Comparison of ENCODE assay signal across 8 cellular contexts in the genomic region with DNA sequence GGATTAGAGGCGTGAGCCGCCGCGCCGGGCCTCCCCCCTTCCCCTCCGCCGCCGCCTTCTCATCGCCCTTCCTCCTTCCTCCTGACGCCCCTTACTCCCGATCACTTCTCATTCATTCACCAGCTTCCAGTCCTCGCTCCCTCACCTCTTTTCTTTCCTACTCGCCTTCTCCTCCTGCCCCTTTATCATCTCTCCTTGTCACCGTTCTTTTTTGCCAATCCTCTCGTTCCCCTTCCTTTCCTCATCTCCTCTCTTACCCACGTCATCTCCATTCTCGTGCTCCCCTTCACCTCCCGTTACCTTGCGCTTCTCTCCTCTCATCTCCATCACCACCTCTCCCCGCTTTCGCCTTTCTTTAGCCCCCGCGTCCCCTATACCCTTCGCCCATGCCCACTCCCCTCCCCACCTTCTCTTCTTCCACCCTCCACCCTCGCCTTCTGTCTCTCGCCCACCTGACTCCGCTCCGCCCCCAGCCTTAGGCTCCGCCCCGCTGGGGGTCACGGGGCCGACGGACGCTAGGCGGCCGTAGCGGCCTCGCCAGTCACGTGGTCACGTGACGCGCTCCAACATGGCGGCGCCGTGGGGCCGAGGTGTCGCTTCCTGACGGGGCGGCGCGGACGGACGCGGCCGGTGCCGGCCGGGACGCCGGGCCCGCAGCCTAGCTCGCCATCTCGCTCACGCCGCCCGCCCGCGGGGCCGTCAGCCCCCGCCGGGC. TPM values are rescaled to one million over a fixed set of nuclear protein-coding genes. Genes with fewer than 3 reads are reported as not detected.
DNase-seq lines count a peak whose midpoint lies in the region; ATAC-seq, FAIRE-seq and TF ChIP-seq lines count a peak whose summit lies in the region.

A gene (plus strand): TSS at position 544 of the 715 bp plus-strand sequence. CDS start 179 bp downstream, outside the sequence.

- H3K27ac ChIP-seq in keratinocyte (ENCODE audit: control insufficient read depth, insufficient read depth, low read length): peak within 1 kb of the TSS; percentile 86

- no peaks in the 10 kb centered on the region for H3K9me3 ChIP-seq in keratinocyte (ENCODE audit: control insufficient read depth, low read depth, low read length)

- no peak for FAIRE-seq in keratinocyte (lab: Jason Lieb, UNC)

- DNase-seq in AG09309 (ENCODE audit: low read depth) (no peak), NCI-H460 (ENCODE audit: extremely low read depth, low read depth) (peak; percentile 89), cerebellar cortex (ENCODE audit: low spot score) (peak; percentile 90), keratinocyte (ENCODE audit: low read depth, low spot score) (no peak)
- peak; percentile 97 for DNase-seq in activated CD4-positive, CD25-positive, alpha-beta regulatory T cell treated with anti-CD3 and anti-CD28 coated beads, Interleukin-2, amount 50 U/mL, for 72 hours
- peak; percentile 83 to 90 (median 86) for DNase-seq in stimulated activated CD4-positive, alpha-beta T cell treated with anti-CD3 and anti-CD28 coated beads, Interleukin-12 subunit alpha, Interleukin-12 subunit beta, amount 100 ng/mL, for 48 hours (ENCODE audit: low read depth in 2 of 3, low spot score in 1 of 3)

- H3K79me2 ChIP-seq in keratinocyte (ENCODE audit: control insufficient read depth, insufficient read depth, low read length): peaks cover 45% of the 10 kb centered on the region

- H3K4me1 ChIP-seq in keratinocyte (ENCODE audit: control insufficient read depth, extremely low read depth, insufficient read depth, low read length): peaks cover 19% of the 10 kb centered on the region

- TF ChIP-seq CTCF in AG09309 (IDR thresholded peaks at IDR 0.05; ENCODE audit: control insufficient read depth, insufficient read depth, low read depth, low read length, missing control alignments) (no peak), keratinocyte (optimal IDR thresholded peaks at IDR 0.05 in 1 of 3, IDR thresholded peaks at IDR 0.05 in 1 of 3, conservative IDR thresholded peaks at IDR 0.05 in 1 of 3; ENCODE audit: extremely low read depth in 1 of 3, insufficient read depth in 2 of 3, low read length in 3 of 3) (peak in 1 of 3 experiments; percentile 28)

- peak; percentile 83 for ATAC-seq in GM19025 (IDR thresholded peaks at IDR 0.05; ENCODE audit: low read depth, unreplicated experiment)
- ATAC-seq in HG03342 (IDR thresholded peaks at IDR 0.05; ENCODE audit: unreplicated experiment): peak; percentile 76

- peak within 1 kb of the TSS; percentile 87 for H3K9ac ChIP-seq in keratinocyte (ENCODE audit: control insufficient read depth, extremely low read depth, insufficient read depth, low read length)

- H3K27me3 ChIP-seq in keratinocyte (ENCODE audit: control insufficient read depth, extremely low read depth, insufficient read depth, low read length): no peaks in the 10 kb centered on the region

- no peaks in the 10 kb centered on the region for H3K9me1 ChIP-seq in keratinocyte (ENCODE audit: control insufficient read depth, extremely low read depth, insufficient read depth, low read length)

- H2AFZ ChIP-seq in keratinocyte (ENCODE audit: control insufficient read depth, low read length): peak within 1 kb of the TSS; percentile 98

- H3K4me3 ChIP-seq in AG09309 (ENCODE audit: control insufficient read depth, low read depth, low read length): peak within 1 kb of the TSS; percentile 82
- H3K4me3 ChIP-seq in keratinocyte (ENCODE audit: control insufficient read depth in 2 of 3, extremely low read depth in 1 of 3, insufficient read depth in 2 of 3, low read depth in 1 of 3, low read length in 3 of 3): peak within 1 kb of the TSS; percentile 60 to 95 (median 73)

- dilution Hi-C loops in keratinocyte (cut with MboI; ENCODE audit: extremely low pct_ligation_motif_present, low sequenced_read_pairs): loop anchor here (25.0 kb wide), 1 partner anchor 259 kb away; no protein-coding TSS in a partner anchor

- H4K20me1 ChIP-seq in keratinocyte (ENCODE audit: control insufficient read depth, extremely low read depth, insufficient read depth, low read length): peaks cover 3% of the 10 kb centered on the region

- H3K36me3 ChIP-seq in keratinocyte (ENCODE audit: control insufficient read depth in 2 of 2, extremely low read depth in 1 of 2, insufficient read depth in 2 of 2, low read length in 2 of 2): no peaks in the 10 kb centered on the region

- H3K4me2 ChIP-seq in keratinocyte (ENCODE audit: control insufficient read depth, extremely low read depth, insufficient read depth, low read depth, low read length): peak within 1 kb of the TSS; percentile 94

RNA-seq across cellular contexts. Expression of the gene that starts here (rescaled TPM):
- total RNA-seq in NCI-H460 (2014; rRNA removed; shearing (Covaris generic)): 44.4 and 51.0 TPM in 2 replicates
- polyA plus RNA-seq in NCI-H460 (2014; cell fraction: nucleus; rRNA removed): 25.6 and 43.8 TPM in 2 replicates
- polyA plus RNA-seq in keratinocyte: 14.8 to 19.2 TPM (median 16.0 TPM) in 3 replicates
- polyA plus RNA-seq in keratinocyte (2011; ENCODE audit: low read depth): 14.3 TPM
- 9.2 and 13.4 TPM in 2 replicates for polyA plus RNA-seq in keratinocyte (2011; cell fraction: cytosol; rRNA removed)
- 19.7 and 23.6 TPM in 2 replicates for polyA plus RNA-seq in keratinocyte (2011; cell fraction: nucleus; rRNA removed)
- 11.0 and 13.2 TPM in 2 replicates for polyA plus RNA-seq in keratinocyte (2012; ENCODE audit: low replicate concordance)
- 28.4 to 76.2 TPM (median 39.1 TPM) in 3 replicates for polyA minus RNA-seq in keratinocyte
- polyA minus RNA-seq in keratinocyte (2011; cell fraction: cytosol; rRNA and poly(A)+ RNA removed): 19.6 TPM
- 36.6 and 52.2 TPM in 2 replicates for polyA minus RNA-seq in keratinocyte (2011; cell fraction: nucleus; rRNA and poly(A)+ RNA removed)

Comparison
In these comparisons a context has a peak if more than half of its experiments do, and no peak if none do; other contexts are left out.
1. DNase-seq: peak in NCI-H460 (single experiment), activated CD4-positive, CD25-positive, alpha-beta regulatory T cell treated with anti-CD3 and anti-CD28 coated beads, Interleukin-2, amount 50 U/mL, for 72 hours (single experiment), cerebellar cortex (single experiment) and stimulated activated CD4-positive, alpha-beta T cell treated with anti-CD3 and anti-CD28 coated beads, Interleukin-12 subunit alpha, Interleukin-12 subunit beta, amount 100 ng/mL, for 48 hours (3 of 3); none in AG09309 (single experiment) and keratinocyte (single experiment).